Comparison of ENCODE assay signal across 8 cellular contexts in genomic region chr5:179821298-179822058, GRCh38.
DNase-seq lines count a peak whose midpoint lies in the region; ATAC-seq and TF ChIP-seq lines count a peak whose summit lies in the region.

No MANE protein-coding gene starts in this region.

- TF ChIP-seq CTCF in coronary artery (IDR thresholded peaks at IDR 0.05): no peak

- H3K27ac ChIP-seq in coronary artery: peak overlapping the region; percentile 100

- H3K4me3 ChIP-seq in coronary artery: peak overlapping the region; percentile 96

- peak; percentile 98 for DNase-seq in AG08395 (ENCODE audit: low spot score)
- DNase-seq in NCI-H446 (lab: John Stamatoyannopoulos, UW): peak; percentile 49 to 92
- peak; percentile 89 for DNase-seq in activated CD4-positive, alpha-beta T cell treated with anti-CD3 and anti-CD28 coated beads for 48 hours
- DNase-seq in coronary artery (ENCODE audit: low spot score): peak; percentile 98
- DNase-seq in left kidney (ENCODE audit: low read depth, low spot score): peak; percentile 95
- peak; percentile 68 to 74 for DNase-seq in stimulated activated CD4-positive, alpha-beta T cell treated with anti-CD3 and anti-CD28 coated beads, Interleukin-1b, Interleukin-23, amount 100 ng/mL, for 4 hours (ENCODE audit: low read depth in 2 of 2)

- ATAC-seq in GM18870 (IDR thresholded peaks at IDR 0.05; ENCODE audit: unreplicated experiment) (peak; percentile 36), HG03108 (IDR thresholded peaks at IDR 0.05; ENCODE audit: unreplicated experiment) (peak; percentile 44)

Comparison
In these comparisons a context has a peak if more than half of its experiments do, and no peak if none do; other contexts are left out.
1. Peak in every context shown above with its lines: DNase-seq, ATAC-seq, H3K4me3 ChIP-seq and H3K27ac ChIP-seq.